ENCODE assay signal across 10 cellular contexts in the genomic region with DNA sequence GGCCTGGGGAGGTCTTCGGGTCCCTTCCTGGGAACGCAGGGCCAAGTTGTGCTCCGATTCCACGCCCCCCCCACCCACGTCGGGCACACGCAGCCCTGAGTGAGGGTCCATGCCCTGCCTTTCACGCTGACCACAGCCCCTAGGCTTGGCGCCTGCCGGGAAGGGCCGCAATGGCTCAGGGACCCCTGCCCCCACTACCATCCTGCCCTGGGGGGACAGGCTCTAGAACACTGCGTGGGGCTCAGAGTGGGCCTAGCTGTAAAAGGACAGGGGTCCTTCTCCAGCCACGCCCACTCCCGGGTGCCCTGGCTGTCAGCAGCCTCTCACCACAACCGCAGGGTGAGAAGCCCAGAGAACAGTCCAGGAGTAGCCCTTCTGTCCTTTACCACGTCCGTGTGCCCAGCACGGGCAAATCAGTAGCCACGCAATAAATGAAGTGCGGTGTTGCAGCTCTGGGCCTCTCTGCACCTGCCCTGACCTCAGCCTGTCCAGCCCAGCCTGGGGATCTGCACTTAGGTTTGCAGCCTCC. TPM values are rescaled to one million over a fixed set of nuclear protein-coding genes. Genes with fewer than 3 reads are reported as not detected.
DNase-seq lines count a peak whose midpoint lies in the region; ATAC-seq, FAIRE-seq and TF ChIP-seq lines count a peak whose summit lies in the region.
"Had no signal": no experiment of that assay in that cellular context is flagged by ENCODE, and none has a peak within 500 bp of the region (broad histone marks: within the 10 kb centered on the region; RNA-seq: fewer than 3 reads in every experiment).

No MANE protein-coding gene starts in this region.

- intact Hi-C loops in GM12878 (cut with micrococcal nuclease; ENCODE audit: unreplicated experiment) (no loop called here), right lobe of liver (cut with DNase I) (no loop called here), thyroid gland (cut with DNase I) (no loop called here)

- TF ChIP-seq POLR2A in GM12878 (IDR thresholded peaks at IDR 0.05; ENCODE audit: low read depth, low read length) (no peak), right lobe of liver (IDR thresholded peaks at IDR 0.05) (no peak), thyroid gland (IDR thresholded peaks at IDR 0.05) (no peak)

- H3K27me3 Mint-ChIP-seq in activated CD8-positive, alpha-beta memory T cell treated with anti-CD3 and anti-CD28 coated beads, Interleukin-2, amount 10 ng/mL, durations not matched to agents 7 days and 5 days = no peaks in the 10 kb centered on the region

- RAD21 ChIA-PET in GM12878 (lab: Charles Lee; ENCODE audit: unreplicated experiment) = interaction anchor here (0.6 kb wide), 1 partner anchor 77 kb away, joined by 3 read pairs; no protein-coding TSS in a partner anchor

- POLR2A ChIA-PET in GM12878 (lab: Charles Lee) = interaction anchor here (1.0 kb wide), 1 partner anchor 11 kb away, joined by 3 read pairs; no protein-coding TSS in a partner anchor

- H3K4me1 ChIP-seq in GM12878 (ENCODE audit: control insufficient read depth, insufficient read depth, low read length) (peaks cover 37% of the 10 kb centered on the region), right lobe of liver (peaks cover 0 to 9% (median 0%) of the 10 kb centered on the region in 4 donors), thyroid gland (peaks cover 5 to 18% of the 10 kb centered on the region in 2 donors)

- peak overlapping the region; percentile 46; the same call in 1 of the 2 replicates for H2AFZ ChIP-seq in GM12878 (ENCODE audit: control insufficient read depth, low read depth, low read length)

- peaks cover 79% of the 10 kb centered on the region for H3K4me1 Mint-ChIP-seq in activated CD8-positive, alpha-beta memory T cell treated with anti-CD3 and anti-CD28 coated beads, Interleukin-2, amount 10 ng/mL, durations not matched to agents 7 days and 5 days

- H3K9me3 ChIP-seq in GM12878 (replicated peaks; ENCODE audit: control insufficient read depth, insufficient read depth, low read length) (no peaks in the 10 kb centered on the region), right lobe of liver (no peaks in the 10 kb centered on the region), thyroid gland (no peaks in the 10 kb centered on the region)

- H3K4me2 ChIP-seq in GM12878 (ENCODE audit: control insufficient read depth, insufficient read depth) = peak overlapping the region; percentile 88

- H4K20me1 ChIP-seq in GM12878 (ENCODE audit: control insufficient read depth, insufficient read depth) = no peaks in the 10 kb centered on the region

- TF ChIP-seq CTCF in GM12878 (IDR thresholded peaks at IDR 0.05 in 2 of 3, conservative IDR thresholded peaks at IDR 0.05 in 1 of 3; ENCODE audit: control insufficient read depth in 2 of 3, extremely low read depth in 1 of 3, insufficient read depth in 1 of 3, low read depth in 3 of 3, low read length in 3 of 3) (no peak), right lobe of liver (IDR thresholded peaks at IDR 0.05) (no peak), thyroid gland (IDR thresholded peaks at IDR 0.05) (no peak)

- TF ChIP-seq EP300 in GM12878 (IDR thresholded peaks at IDR 0.05; ENCODE audit: borderline replicate concordance in 1 of 2, control insufficient read depth in 1 of 2, low read depth in 2 of 2, low read length in 2 of 2) = no peak

- H3K36me3 ChIP-seq in GM12878 (ENCODE audit: control insufficient read depth in 2 of 2, insufficient read depth in 2 of 2, low read length in 1 of 2) = no peaks in the 10 kb centered on the region
- H3K36me3 ChIP-seq in right lobe of liver = no peaks in the 10 kb centered on the region
- H3K36me3 ChIP-seq in thyroid gland = no peaks in the 10 kb centered on the region

- CTCF ChIA-PET in activated CD8-positive, alpha-beta memory T cell treated with anti-CD3 and anti-CD28 coated beads, Interleukin-2, amount 10 ng/mL, durations not matched to agents 7 days and 5 days (lab: Charles Lee) = interaction anchor here (1.0 kb wide), 1 partner anchor 26 kb away, joined by 4 read pairs; no protein-coding TSS in a partner anchor
- CTCF ChIA-PET in GM12878 (lab: Yijun Ruan, JAX) = no interaction called here

- no peaks in the 10 kb centered on the region for H3K27me3 ChIP-seq in GM12878 (replicated peaks in 1 of 2; ENCODE audit: control insufficient read depth in 2 of 2, insufficient read depth in 2 of 2, low read length in 1 of 2)
- no peaks in the 10 kb centered on the region for H3K27me3 ChIP-seq in right lobe of liver
- H3K27me3 ChIP-seq in thyroid gland = no peaks in the 10 kb centered on the region

- peak overlapping the region; percentile 77 for H3K27ac Mint-ChIP-seq in activated CD8-positive, alpha-beta memory T cell treated with anti-CD3 and anti-CD28 coated beads, Interleukin-2, amount 10 ng/mL, durations not matched to agents 7 days and 5 days

- FAIRE-seq in GM12878 (lab: Jason Lieb, UNC) = no peak
- FAIRE-seq: G401.6 had no signal

- WGBS in GM12878 (ENCODE audit: insufficient coverage, insufficient replicate concordance, low lambda C conversion rate, missing lambda C conversion rate) = 60% methylated on average over 18 of the region's 20 CpGs
- WGBS in right lobe of liver (ENCODE audit: insufficient coverage, low coverage, low lambda C conversion rate, missing lambda C conversion rate) = no CpG with 5 or more reads among the region's 20 CpGs
- WGBS in thyroid gland, 2 donors = 55 to 66% methylated on average over 8 to 12 of the region's 20 CpGs

- no TSS peak for BruUV-seq in GM12878 (replicated peaks; lab: Mats Ljungman, UMichigan)

- peak overlapping the region; percentile 59; the same call in 1 of the 2 replicates for H3K4me3 ChIP-seq in GM12878
- H3K4me3 ChIP-seq in right lobe of liver = peak overlapping the region; percentile 49 to 59 (median 50)
- H3K4me3 ChIP-seq in thyroid gland (replicated peaks in 1 of 3) = peak overlapping the region in 2 of 3 donors; percentile 54 to 58

- DNase-seq in activated CD8-positive, alpha-beta memory T cell treated with anti-CD3 and anti-CD28 coated beads, Interleukin-2, amount 10 ng/mL, durations not matched to agents 7 days and 5 days = peak; percentile 56
- no peak for DNase-seq in activated CD8-positive, alpha-beta memory T cell treated with anti-CD3 and anti-CD28 coated beads for 24 hours
- DNase-seq in GM12878 (ENCODE audit: low read depth, low spot score) (no peak), right lobe of liver (no peak), thyroid gland (no peak), NCI-H2171 (lab: John Stamatoyannopoulos, UW) (no peak), foreskin melanocyte (no peak)

- peak overlapping the region; percentile 54 for H3K4me3 Mint-ChIP-seq in activated CD8-positive, alpha-beta memory T cell treated with anti-CD3 and anti-CD28 coated beads, Interleukin-2, amount 10 ng/mL, durations not matched to agents 7 days and 5 days

- H3K9ac ChIP-seq in GM12878 (ENCODE audit: control insufficient read depth, insufficient read depth, low read length) = 0 out of 2 replicates have a peak overlapping the region, but pooled peaks have one; percentile 38

- peaks cover 25% of the 10 kb centered on the region for H3K36me3 Mint-ChIP-seq in activated CD8-positive, alpha-beta memory T cell treated with anti-CD3 and anti-CD28 coated beads, Interleukin-2, amount 10 ng/mL, durations not matched to agents 7 days and 5 days

- H3K27ac ChIP-seq in GM12878 (ENCODE audit: control insufficient read depth, insufficient read depth) (no peak overlapping the region), right lobe of liver (no peak overlapping the region), thyroid gland (no peak overlapping the region)

- H3K79me2 ChIP-seq in GM12878 (ENCODE audit: control insufficient read depth, insufficient read depth, low read length) = no peaks in the 10 kb centered on the region

- SMC1A ChIA-PET in GM12878 (lab: Charles Lee; ENCODE audit: uncharacterized antibody, unreplicated experiment) = interaction anchor here (1.4 kb wide), 1 partner anchor 14 kb away, joined by 3 read pairs; no protein-coding TSS in a partner anchor

- no peak for TF ChIP-seq RAD21 in GM12878 (IDR thresholded peaks at IDR 0.05; ENCODE audit: insufficient read depth, low read depth, low read length)

- H3K9me3 Mint-ChIP-seq in activated CD8-positive, alpha-beta memory T cell treated with anti-CD3 and anti-CD28 coated beads, Interleukin-2, amount 10 ng/mL, durations not matched to agents 7 days and 5 days (ENCODE audit: low read depth) = no peaks in the 10 kb centered on the region

- in situ Hi-C loops in GM12878 (cut with MboI) = no loop called here

- peak; percentile 1 for ATAC-seq in activated CD8-positive, alpha-beta memory T cell treated with anti-CD3 and anti-CD28 coated beads, Interleukin-2, amount 10 ng/mL, durations not matched to agents 7 days and 5 days
- no peak for ATAC-seq in GM12878
- peak; percentile 28 to 57 (median 35) for ATAC-seq in right lobe of liver
- no peak for ATAC-seq in HG03442 (IDR thresholded peaks at IDR 0.05; ENCODE audit: unreplicated experiment)

TF ChIP-seq in GM12878, 131 proteins besides CTCF, POLR2A, EP300 and RAD21 (continues in another document):
- no peak for TF ChIP-seq EGR1 (IDR thresholded peaks at IDR 0.05; ENCODE audit: borderline replicate concordance in 1 of 2, low read depth in 2 of 2, low read length in 2 of 2)
- TF ChIP-seq ZNF384 (IDR thresholded peaks at IDR 0.05; ENCODE audit: borderline replicate concordance, low read depth, low read length) = no peak
- TF ChIP-seq BMI1 (IDR thresholded peaks at IDR 0.05; ENCODE audit: borderline replicate concordance) = no peak
- TF ChIP-seq CHD4 (IDR thresholded peaks at IDR 0.05) = no peak
- no peak for TF ChIP-seq YY1 (IDR thresholded peaks at IDR 0.05; ENCODE audit: low read depth, low read length)

RNA-seq across cellular contexts. Expression of a gene that starts 9.4 kb away (rescaled TPM):
- total RNA-seq in activated CD8-positive, alpha-beta memory T cell treated with anti-CD3 and anti-CD28 coated beads, Interleukin-2, amount 10 ng/mL, durations not matched to agents 7 days and 5 days = 10 to 100 TPM; 44.5 to 48.0 TPM
- total RNA-seq in GM12878 (2013; cell fraction: nucleolus; rRNA removed) = 1.0 TPM in 2 replicates
- total RNA-seq in GM12878 (2014; rRNA removed) (2.2 and 3.1 TPM in 2 replicates), GM12878 (2014; rRNA removed; fragmentation: Illumina TruSeq; extraction: Trizol) (0.76 and 1.1 TPM in 2 replicates), GM12878 (2021) (2.1 and 2.4 TPM in 2 replicates), right lobe of liver (under 1 TPM in 3 of 6 experiments, not detected in 3; 0.17 to 0.27 (median 0.19) TPM), thyroid gland (under 1 TPM in 3 of 4 donors, not detected in 1; 0.13 to 0.73 (median 0.42) TPM)
- 0.76 TPM for polyA plus RNA-seq in GM12878 (2011; ENCODE audit: low read depth)
- polyA plus RNA-seq in GM12878 (2011; rRNA removed) (1.9 and 3.0 TPM in 2 replicates), GM12878 (2014; fragmentation: Illumina TruSeq; extraction: Trizol) (1.1 and 1.2 TPM in 2 replicates), GM12878 (2014; fragmentation: Nextera tagmentation; extraction: Ambion mirVana) (under 1 TPM; 0.06 to 0.35 TPM), GM12878 (2014; rRNA removed) (2.7 and 3.4 TPM in 2 replicates), GM12878 (2016; fragmentation: Nextera tagmentation; extraction: Ambion mirVana) (1 to 10 TPM; 1.8 TPM)
- 8.1 and 9.1 TPM in 2 replicates for polyA plus RNA-seq in GM12878 (2011; cell fraction: cytosol; rRNA removed)
- 7.7 and 8.0 TPM in 2 replicates for polyA plus RNA-seq in GM12878 (2011; cell fraction: nucleus; rRNA removed)
- 1.1 and 1.3 TPM in 2 replicates for polyA plus RNA-seq in GM12878 (2012)
- polyA minus RNA-seq in GM12878 (2011; rRNA and poly(A)+ RNA removed) = 2.8 and 6.9 TPM in 2 replicates
- polyA minus RNA-seq in GM12878 (2011; cell fraction: cytosol; rRNA and poly(A)+ RNA removed) = 1.2 and 3.3 TPM in 2 replicates
- polyA minus RNA-seq in GM12878 (2011; cell fraction: nucleus; rRNA and poly(A)+ RNA removed) = 1.6 and 1.7 TPM in 2 replicates
- total RNA-seq: SK-MEL-5 had no signal

Comparison
In these comparisons a context has a peak if more than half of its experiments do, and no peak if none do; other contexts are left out.
1. ATAC-seq: peak in activated CD8-positive, alpha-beta memory T cell treated with anti-CD3 and anti-CD28 coated beads, Interleukin-2, amount 10 ng/mL, durations not matched to agents 7 days and 5 days (single experiment) and right lobe of liver (4 of 4); none in GM12878 (single experiment) and HG03442 (single experiment).
2. RNA of a gene that starts 9.4 kb away (total RNA-seq): 44.5 to 48.0 TPM in activated CD8-positive, alpha-beta memory T cell treated with anti-CD3 and anti-CD28 coated beads, Interleukin-2, amount 10 ng/mL, durations not matched to agents 7 days and 5 days; 0.76 to 3.1 TPM in GM12878, 0.13 to 0.73 TPM in thyroid gland and 0.17 to 0.27 TPM in right lobe of liver; every median in the first group is over 10 times any median in the second.
3. Peak in every context shown above with its lines, with median percentiles within 50 percentile points of each other: H3K4me3 ChIP-seq.